Comparison of ENCODE assay signal across 6 cellular contexts in genomic region chr5:55618318-55618717, GRCh38.
"Had no signal": no experiment of that assay in that cellular context is flagged by ENCODE, and none has a peak within 500 bp of the region (broad histone marks: within the 10 kb centered on the region; RNA-seq: fewer than 3 reads in every experiment).

No MANE protein-coding gene starts in this region.

- H3K4me3 ChIP-seq: GM23338, K562 had no signal

- ATAC-seq: GM23338, K562 had no signal

- DNase-seq: H9, HCEC 1CT, IMR-90, KG1 had no signal
